Comparison of ENCODE assay signal across 1 cellular context in genomic region chr2:137928547-137929503, GRCh38.
TF ChIP-seq lines count a peak whose summit lies in the region.

No MANE protein-coding gene starts in this region.

TF ChIP-seq in HepG2, 621 proteins besides CTCF, POLR2A, EP300 and RAD21 (continued from another document and continues in another):
- peak; percentile 39; the same call in 1 of the 2 replicates for TF ChIP-seq MAFF (IDR thresholded peaks at IDR 0.05; ENCODE audit: low read depth, low read length)
- peak; percentile 98 for TF ChIP-seq FOXA3 (CRISPR knock-in tag; IDR thresholded peaks at IDR 0.05)
- TF ChIP-seq NR2F1 (CRISPR knock-in tag; IDR thresholded peaks at IDR 0.05) = peak in 1 of 2 experiments; percentile 62; a peak in 2 of 4 replicates
- peak; percentile 63; the same call in 1 of the 2 replicates for TF ChIP-seq SMAD3 (CRISPR knock-in tag; IDR thresholded peaks at IDR 0.05)
- TF ChIP-seq HOMEZ (CRISPR knock-in tag; IDR thresholded peaks at IDR 0.05; ENCODE audit: low read depth) = peak; percentile 87
- no peak for TF ChIP-seq LCORL (IDR thresholded peaks at IDR 0.05)
- peak; percentile 70 for TF ChIP-seq LCORL (CRISPR knock-in tag; IDR thresholded peaks at IDR 0.05)
- peak; percentile 75 for TF ChIP-seq HHEX (CRISPR knock-in tag; IDR thresholded peaks at IDR 0.05)
- peak; percentile 89 for TF ChIP-seq PAXIP1 (CRISPR knock-in tag; conservative IDR thresholded peaks at IDR 0.05)
- TF ChIP-seq ZNF263 (CRISPR knock-in tag; IDR thresholded peaks at IDR 0.05) = no peak
- peak; percentile 69 for TF ChIP-seq PITX1 (CRISPR knock-in tag; IDR thresholded peaks at IDR 0.05)
- peak; percentile 92 for TF ChIP-seq HDAC2 (CRISPR knock-in tag; IDR thresholded peaks at IDR 0.05)
- peak; percentile 79 for TF ChIP-seq HNF4A (CRISPR knock-in tag; IDR thresholded peaks at IDR 0.05)
- TF ChIP-seq SUZ12 (IDR thresholded peaks at IDR 0.05; ENCODE audit: low read depth, low read length) = no peak
- peak; percentile 25; the same call in 1 of the 2 replicates for TF ChIP-seq TOE1 (CRISPR knock-in tag; IDR thresholded peaks at IDR 0.05)
- peak; percentile 96 for TF ChIP-seq NCOA2 (CRISPR knock-in tag; IDR thresholded peaks at IDR 0.05)
- TF ChIP-seq SOX13 (IDR thresholded peaks at IDR 0.05) = peak; percentile 84
- TF ChIP-seq SOX13 (CRISPR knock-in tag; conservative IDR thresholded peaks at IDR 0.05 in 1 of 2, IDR thresholded peaks at IDR 0.05 in 1 of 2) = peak in 1 of 2 experiments; percentile 98; a peak in 2 of 4 replicates
- TF ChIP-seq HMG20B (CRISPR knock-in tag; conservative IDR thresholded peaks at IDR 0.05) = 0 out of 2 replicates have a peak, but pooled peaks have one; percentile 81
- TF ChIP-seq ZFP62 (CRISPR knock-in tag; IDR thresholded peaks at IDR 0.05) = no peak
- TF ChIP-seq ZNF354B (CRISPR knock-in tag; IDR thresholded peaks at IDR 0.05) = no peak
- peak; percentile 48 for TF ChIP-seq ZEB1 (IDR thresholded peaks at IDR 0.05; ENCODE audit: insufficient replicate concordance, low read depth)
- peak; percentile 94 for TF ChIP-seq RARA (CRISPR knock-in tag; IDR thresholded peaks at IDR 0.05)
- TF ChIP-seq AHR (CRISPR knock-in tag; IDR thresholded peaks at IDR 0.05) = no peak
- no peak for TF ChIP-seq ZNF674 (CRISPR knock-in tag; IDR thresholded peaks at IDR 0.05; ENCODE audit: low read depth)
- 0 out of 2 replicates have a peak, but pooled peaks have one; percentile 72 for TF ChIP-seq HBP1 (CRISPR knock-in tag; IDR thresholded peaks at IDR 0.05; ENCODE audit: low read depth)
- peak; percentile 93 for TF ChIP-seq ZNF644 (CRISPR knock-in tag; IDR thresholded peaks at IDR 0.05; ENCODE audit: low read depth)
- peak; percentile 70 for TF ChIP-seq ZNF646 (CRISPR knock-in tag; IDR thresholded peaks at IDR 0.05)
- peak; percentile 99 for TF ChIP-seq ARID5B (CRISPR knock-in tag; IDR thresholded peaks at IDR 0.05)
- TF ChIP-seq PRMT3 (CRISPR knock-in tag; IDR thresholded peaks at IDR 0.05; ENCODE audit: borderline replicate concordance, low read depth) = no peak
- peak; percentile 80; the same call in 1 of the 2 replicates for TF ChIP-seq ZNF800 (CRISPR knock-in tag; IDR thresholded peaks at IDR 0.05)
- peak; percentile 66; the same call in 1 of the 2 replicates for TF ChIP-seq HOXA5 (CRISPR knock-in tag; IDR thresholded peaks at IDR 0.05)
- peak; percentile 54; the same call in 1 of the 2 replicates for TF ChIP-seq NFKBIZ (CRISPR knock-in tag; IDR thresholded peaks at IDR 0.05)
- peak; percentile 81 for TF ChIP-seq IKZF5 (CRISPR knock-in tag; IDR thresholded peaks at IDR 0.05)
- peak; percentile 69; the same call in 1 of the 2 replicates for TF ChIP-seq SATB2 (CRISPR knock-in tag; IDR thresholded peaks at IDR 0.05)
